2 cellular contexts compared by ENCODE assay signal in the genomic region with DNA sequence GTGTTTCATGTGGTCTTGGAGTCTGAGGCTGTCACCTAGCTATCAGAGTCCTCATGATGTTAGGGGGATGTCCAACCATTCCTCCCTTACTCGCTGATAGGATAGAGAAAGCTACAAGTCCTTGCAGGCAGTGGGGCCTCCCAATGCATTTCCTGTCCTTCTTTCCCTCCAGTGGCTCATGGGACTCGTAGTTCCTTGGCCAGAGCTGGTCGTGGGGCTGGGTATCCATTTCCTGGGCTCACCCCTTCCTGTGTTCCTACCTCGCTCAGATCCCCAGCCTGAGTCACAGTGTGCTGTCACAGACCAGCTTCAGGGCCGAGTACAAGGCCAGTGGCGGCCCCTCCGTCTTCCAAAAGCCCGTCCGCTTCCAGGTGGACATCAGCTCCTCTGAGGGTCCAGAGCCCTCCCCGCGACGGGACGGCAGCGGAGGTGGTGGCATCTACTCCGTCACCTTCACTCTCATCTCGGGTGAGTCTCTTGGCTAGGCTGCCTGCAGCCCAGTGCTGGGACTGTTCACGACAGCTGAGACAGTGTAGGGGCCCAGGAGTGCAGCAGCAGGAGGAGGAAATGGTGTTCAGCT.
A peak's percentile ranks its signal among the peaks of the same experiment; 100 is the strongest.
TF ChIP-seq lines count a peak whose summit lies in the region.

No MANE protein-coding gene starts in this region.

TF ChIP-seq in HepG2, 621 proteins besides CTCF, POLR2A, EP300 and RAD21:
- TF ChIP-seq GABPA (IDR thresholded peaks at IDR 0.05; ENCODE audit: low read depth, low read length): peak; percentile 34
- no peak for TF ChIP-seq GABPA (CRISPR knock-in tag; IDR thresholded peaks at IDR 0.05; ENCODE audit: low read depth)
- TF ChIP-seq, protein P1, sequence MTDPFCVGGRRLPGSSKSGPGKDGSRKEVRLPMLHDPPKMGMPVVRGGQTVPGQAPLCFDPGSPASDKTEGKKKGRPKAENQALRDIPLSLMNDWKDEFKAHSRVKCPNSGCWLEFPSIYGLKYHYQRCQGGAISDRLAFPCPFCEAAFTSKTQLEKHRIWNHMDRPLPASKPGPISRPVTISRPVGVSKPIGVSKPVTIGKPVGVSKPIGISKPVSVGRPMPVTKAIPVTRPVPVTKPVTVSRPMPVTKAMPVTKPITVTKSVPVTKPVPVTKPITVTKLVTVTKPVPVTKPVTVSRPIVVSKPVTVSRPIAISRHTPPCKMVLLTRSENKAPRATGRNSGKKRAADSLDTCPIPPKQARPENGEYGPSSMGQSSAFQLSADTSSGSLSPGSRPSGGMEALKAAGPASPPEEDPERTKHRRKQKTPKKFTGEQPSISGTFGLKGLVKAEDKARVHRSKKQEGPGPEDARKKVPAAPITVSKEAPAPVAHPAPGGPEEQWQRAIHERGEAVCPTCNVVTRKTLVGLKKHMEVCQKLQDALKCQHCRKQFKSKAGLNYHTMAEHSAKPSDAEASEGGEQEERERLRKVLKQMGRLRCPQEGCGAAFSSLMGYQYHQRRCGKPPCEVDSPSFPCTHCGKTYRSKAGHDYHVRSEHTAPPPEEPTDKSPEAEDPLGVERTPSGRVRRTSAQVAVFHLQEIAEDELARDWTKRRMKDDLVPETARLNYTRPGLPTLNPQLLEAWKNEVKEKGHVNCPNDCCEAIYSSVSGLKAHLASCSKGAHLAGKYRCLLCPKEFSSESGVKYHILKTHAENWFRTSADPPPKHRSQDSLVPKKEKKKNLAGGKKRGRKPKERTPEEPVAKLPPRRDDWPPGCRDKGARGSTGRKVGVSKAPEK (CRISPR knock-in tag; IDR thresholded peaks at IDR 0.05; ENCODE audit: borderline replicate concordance): no peak
- TF ChIP-seq HCFC1 (IDR thresholded peaks at IDR 0.05; ENCODE audit: low read depth, low read length): peak; percentile 38; the same call in 1 of the 2 replicates

TF ChIP-seq in WTC11, 78 proteins besides CTCF, POLR2A, EP300 and RAD21:
- TF ChIP-seq ATF2 (CRISPR knock-in tag; IDR thresholded peaks at IDR 0.05; ENCODE audit: borderline replicate concordance, low read depth): no peak
- TF ChIP-seq FOXP1 (CRISPR knock-in tag; IDR thresholded peaks at IDR 0.05; ENCODE audit: borderline replicate concordance): 0 out of 2 replicates have a peak, but pooled peaks have one; percentile 32
- TF ChIP-seq TEAD4 (CRISPR knock-in tag; IDR thresholded peaks at IDR 0.05): 0 out of 2 replicates have a peak, but pooled peaks have one; percentile 13
